1 cellular context compared by ENCODE assay signal in the genomic region with DNA sequence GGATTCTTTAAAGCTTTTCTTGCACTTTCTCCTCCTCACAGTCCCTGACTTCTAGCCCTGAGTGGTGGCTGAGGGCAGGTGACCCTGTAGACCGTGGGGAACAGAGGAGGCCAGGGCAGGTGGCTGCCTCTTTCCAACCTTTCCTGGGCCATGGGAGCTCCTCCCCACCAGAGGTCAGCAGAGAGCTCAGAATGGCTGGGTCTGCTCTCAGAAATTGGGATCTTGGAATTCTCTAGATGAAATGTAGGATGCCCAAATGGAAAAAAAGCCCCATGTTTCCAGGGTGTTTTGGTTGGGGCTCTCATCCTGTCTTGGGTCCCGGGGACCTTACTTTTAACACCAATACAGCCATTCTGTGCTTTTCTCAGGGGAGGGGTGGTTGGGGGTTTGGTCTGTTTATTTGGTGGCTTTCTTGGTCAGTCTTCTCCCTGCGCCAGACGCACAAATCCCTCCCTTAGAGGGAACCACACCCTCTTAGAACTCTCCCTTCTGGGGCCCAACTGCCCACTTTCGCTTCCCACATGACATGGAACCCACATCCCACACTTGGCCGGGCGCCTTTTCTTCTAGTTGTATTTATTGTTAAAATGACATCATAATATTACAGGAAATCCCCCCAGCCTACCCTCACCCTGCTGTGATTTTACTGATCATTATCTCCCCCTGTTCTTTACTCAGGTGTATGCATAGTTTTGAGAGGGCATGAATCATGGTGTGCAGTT.
A peak's percentile ranks its signal among the peaks of the same experiment; 100 is the strongest.
TF ChIP-seq lines count a peak whose summit lies in the region.

No MANE protein-coding gene starts in this region.

TF ChIP-seq in GM12878, 131 proteins besides CTCF, POLR2A, EP300 and RAD21:
- TF ChIP-seq YY1 (IDR thresholded peaks at IDR 0.05; ENCODE audit: low read depth, low read length): peak; percentile 55; the same call in 1 of the 2 replicates
- TF ChIP-seq, protein P1, sequence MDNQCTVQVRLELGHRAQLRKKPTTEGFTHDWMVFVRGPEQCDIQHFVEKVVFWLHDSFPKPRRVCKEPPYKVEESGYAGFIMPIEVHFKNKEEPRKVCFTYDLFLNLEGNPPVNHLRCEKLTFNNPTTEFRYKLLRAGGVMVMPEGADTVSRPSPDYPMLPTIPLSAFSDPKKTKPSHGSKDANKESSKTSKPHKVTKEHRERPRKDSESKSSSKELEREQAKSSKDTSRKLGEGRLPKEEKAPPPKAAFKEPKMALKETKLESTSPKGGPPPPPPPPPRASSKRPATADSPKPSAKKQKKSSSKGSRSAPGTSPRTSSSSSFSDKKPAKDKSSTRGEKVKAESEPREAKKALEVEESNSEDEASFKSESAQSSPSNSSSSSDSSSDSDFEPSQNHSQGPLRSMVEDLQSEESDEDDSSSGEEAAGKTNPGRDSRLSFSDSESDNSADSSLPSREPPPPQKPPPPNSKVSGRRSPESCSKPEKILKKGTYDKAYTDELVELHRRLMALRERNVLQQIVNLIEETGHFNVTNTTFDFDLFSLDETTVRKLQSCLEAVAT (IDR thresholded peaks at IDR 0.05): 0 out of 2 replicates have a peak, but pooled peaks have one; percentile 54
- peak; percentile 46; the same call in 1 of the 2 replicates for TF ChIP-seq DPF2 (IDR thresholded peaks at IDR 0.05)
- peak; percentile 50 for TF ChIP-seq MTA2 (IDR thresholded peaks at IDR 0.05; ENCODE audit: low read depth)
- TF ChIP-seq ZNF217 (IDR thresholded peaks at IDR 0.05): 0 out of 2 replicates have a peak, but pooled peaks have one; percentile 39
- TF ChIP-seq EED (IDR thresholded peaks at IDR 0.05; ENCODE audit: low read depth): peak; percentile 67
- 0 out of 2 replicates have a peak, but pooled peaks have one; percentile 26 for TF ChIP-seq FOXM1 (IDR thresholded peaks at IDR 0.05; ENCODE audit: low read depth, low read length)
- no peak for TF ChIP-seq STAT3 (IDR thresholded peaks at IDR 0.05; ENCODE audit: low read depth, low read length)
- TF ChIP-seq MEF2B (IDR thresholded peaks at IDR 0.05; ENCODE audit: partially characterized antibody, poor library complexity, severe bottlenecking): peak; percentile 55
- TF ChIP-seq BHLHE40 (IDR thresholded peaks at IDR 0.05; ENCODE audit: borderline replicate concordance in 1 of 2, low read depth in 2 of 2, low read length in 1 of 2): peak in 1 of 2 experiments; percentile 11; a peak in 1 of 4 replicates
- TF ChIP-seq POU2F2 (IDR thresholded peaks at IDR 0.05; ENCODE audit: borderline replicate concordance, low read depth, low read length): 0 out of 3 replicates have a peak, but pooled peaks have one; percentile 12
- TF ChIP-seq CBFB (IDR thresholded peaks at IDR 0.05; ENCODE audit: low read depth): peak; percentile 28; the same call in 1 of the 2 replicates
- TF ChIP-seq SMAD1 (IDR thresholded peaks at IDR 0.05; ENCODE audit: low read depth, partially characterized antibody): no peak
- TF ChIP-seq, protein P2, sequence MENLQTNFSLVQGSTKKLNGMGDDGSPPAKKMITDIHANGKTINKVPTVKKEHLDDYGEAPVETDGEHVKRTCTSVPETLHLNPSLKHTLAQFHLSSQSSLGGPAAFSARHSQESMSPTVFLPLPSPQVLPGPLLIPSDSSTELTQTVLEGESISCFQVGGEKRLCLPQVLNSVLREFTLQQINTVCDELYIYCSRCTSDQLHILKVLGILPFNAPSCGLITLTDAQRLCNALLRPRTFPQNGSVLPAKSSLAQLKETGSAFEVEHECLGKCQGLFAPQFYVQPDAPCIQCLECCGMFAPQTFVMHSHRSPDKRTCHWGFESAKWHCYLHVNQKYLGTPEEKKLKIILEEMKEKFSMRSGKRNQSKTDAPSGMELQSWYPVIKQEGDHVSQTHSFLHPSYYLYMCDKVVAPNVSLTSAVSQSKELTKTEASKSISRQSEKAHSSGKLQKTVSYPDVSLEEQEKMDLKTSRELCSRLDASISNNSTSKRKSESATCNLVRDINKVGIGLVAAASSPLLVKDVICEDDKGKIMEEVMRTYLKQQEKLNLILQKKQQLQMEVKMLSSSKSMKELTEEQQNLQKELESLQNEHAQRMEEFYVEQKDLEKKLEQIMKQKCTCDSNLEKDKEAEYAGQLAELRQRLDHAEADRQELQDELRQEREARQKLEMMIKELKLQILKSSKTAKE (IDR thresholded peaks at IDR 0.05; ENCODE audit: low read depth, poor library complexity, severe bottlenecking): peak; percentile 54
- TF ChIP-seq JUND (IDR thresholded peaks at IDR 0.05; ENCODE audit: low read depth, low read length): no peak
- no peak for TF ChIP-seq WRNIP1 (IDR thresholded peaks at IDR 0.05; ENCODE audit: borderline replicate concordance, low read depth, low read length)
- peak; percentile 45; the same call in 1 of the 2 replicates for TF ChIP-seq SMARCA5 (IDR thresholded peaks at IDR 0.05)
- TF ChIP-seq RUNX3 (IDR thresholded peaks at IDR 0.05; ENCODE audit: low read length): peak; percentile 82
- TF ChIP-seq, protein P3, sequence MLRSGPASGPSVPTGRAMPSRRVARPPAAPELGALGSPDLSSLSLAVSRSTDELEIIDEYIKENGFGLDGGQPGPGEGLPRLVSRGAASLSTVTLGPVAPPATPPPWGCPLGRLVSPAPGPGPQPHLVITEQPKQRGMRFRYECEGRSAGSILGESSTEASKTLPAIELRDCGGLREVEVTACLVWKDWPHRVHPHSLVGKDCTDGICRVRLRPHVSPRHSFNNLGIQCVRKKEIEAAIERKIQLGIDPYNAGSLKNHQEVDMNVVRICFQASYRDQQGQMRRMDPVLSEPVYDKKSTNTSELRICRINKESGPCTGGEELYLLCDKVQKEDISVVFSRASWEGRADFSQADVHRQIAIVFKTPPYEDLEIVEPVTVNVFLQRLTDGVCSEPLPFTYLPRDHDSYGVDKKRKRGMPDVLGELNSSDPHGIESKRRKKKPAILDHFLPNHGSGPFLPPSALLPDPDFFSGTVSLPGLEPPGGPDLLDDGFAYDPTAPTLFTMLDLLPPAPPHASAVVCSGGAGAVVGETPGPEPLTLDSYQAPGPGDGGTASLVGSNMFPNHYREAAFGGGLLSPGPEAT (IDR thresholded peaks at IDR 0.05; ENCODE audit: low read depth): peak; percentile 58; the same call in 1 of the 2 replicates
- peak; percentile 47 for TF ChIP-seq RELA (IDR thresholded peaks at IDR 0.05; ENCODE audit: borderline replicate concordance, partially characterized antibody)
- peak; percentile 27; the same call in 1 of the 2 replicates for TF ChIP-seq BCL11A (IDR thresholded peaks at IDR 0.05; ENCODE audit: low read depth, low read length)
- peak; percentile 82 for TF ChIP-seq IKZF1 (conservative IDR thresholded peaks at IDR 0.05)
- no peak for TF ChIP-seq NR2C2 (IDR thresholded peaks at IDR 0.05; ENCODE audit: borderline replicate concordance, control insufficient read depth, insufficient read length, low read depth)
- TF ChIP-seq POLR2AphosphoS5 (IDR thresholded peaks at IDR 0.05; ENCODE audit: low read length): no peak
- TF ChIP-seq IRF4 (IDR thresholded peaks at IDR 0.05; ENCODE audit: low read depth, low read length): 0 out of 2 replicates have a peak, but pooled peaks have one; percentile 27
- TF ChIP-seq IKZF2 (IDR thresholded peaks at IDR 0.05): peak; percentile 82 to 84
- TF ChIP-seq JUNB (IDR thresholded peaks at IDR 0.05): peak; percentile 27
- peak; percentile 98 for TF ChIP-seq ATF7 (IDR thresholded peaks at IDR 0.05; ENCODE audit: low read depth)
- peak; percentile 86 for TF ChIP-seq SMC3 (IDR thresholded peaks at IDR 0.05; ENCODE audit: borderline replicate concordance, low read length)
- TF ChIP-seq TCF7 (IDR thresholded peaks at IDR 0.05; ENCODE audit: borderline replicate concordance): 0 out of 2 replicates have a peak, but pooled peaks have one; percentile 43
- TF ChIP-seq, protein P4, sequence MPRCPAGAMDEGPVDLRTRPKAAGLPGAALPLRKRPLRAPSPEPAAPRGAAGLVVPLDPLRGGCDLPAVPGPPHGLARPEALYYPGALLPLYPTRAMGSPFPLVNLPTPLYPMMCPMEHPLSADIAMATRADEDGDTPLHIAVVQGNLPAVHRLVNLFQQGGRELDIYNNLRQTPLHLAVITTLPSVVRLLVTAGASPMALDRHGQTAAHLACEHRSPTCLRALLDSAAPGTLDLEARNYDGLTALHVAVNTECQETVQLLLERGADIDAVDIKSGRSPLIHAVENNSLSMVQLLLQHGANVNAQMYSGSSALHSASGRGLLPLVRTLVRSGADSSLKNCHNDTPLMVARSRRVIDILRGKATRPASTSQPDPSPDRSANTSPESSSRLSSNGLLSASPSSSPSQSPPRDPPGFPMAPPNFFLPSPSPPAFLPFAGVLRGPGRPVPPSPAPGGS (IDR thresholded peaks at IDR 0.05; ENCODE audit: borderline replicate concordance, insufficient read depth, low read depth, low read length, poor library complexity, severe bottlenecking): peak; percentile 43
- TF ChIP-seq SPI1 (IDR thresholded peaks at IDR 0.05; ENCODE audit: borderline replicate concordance, insufficient read depth, low read depth, low read length): no peak
